In the genomic region with DNA sequence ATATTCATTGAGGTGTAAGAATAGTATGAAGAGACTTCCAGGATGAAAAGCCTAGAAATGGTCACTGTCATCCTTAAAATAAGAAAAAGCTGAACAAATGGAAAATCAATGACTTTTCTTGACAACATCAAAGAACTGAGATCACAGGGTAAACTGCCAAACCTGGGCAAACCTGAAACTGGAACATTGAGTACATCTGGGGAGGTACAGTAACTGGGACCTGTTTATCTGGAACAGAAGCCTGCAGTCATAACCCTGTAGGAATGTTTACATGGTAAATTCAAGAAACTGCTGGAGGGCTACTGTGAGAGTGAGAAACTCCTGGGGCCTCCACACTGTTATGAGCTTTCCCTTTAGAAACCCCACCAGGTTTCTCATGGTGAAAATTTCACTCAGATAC, we compare ENCODE assay signal across 25 cellular contexts.
"Had no signal": no experiment of that assay in that cellular context is flagged by ENCODE, and none has a peak within 500 bp of the region (broad histone marks: within the 10 kb centered on the region; RNA-seq: fewer than 3 reads in every experiment).

No MANE protein-coding gene starts in this region.

- H3K27me3 Mint-ChIP-seq: dendritic cell treated with granulocyte-macrophage colony-stimulating factor and Interleukin-4, amounts not matched to agents 40 ng/mL and 50 ng/mL, for 4 days; effector memory CD8-positive, alpha-beta T cell had no signal

- H3K27ac ChIP-seq: colonic mucosa, coronary artery, dorsolateral prefrontal cortex, epithelial cell of prostate, esophagus muscularis mucosa, esophagus squamous epithelium, foreskin keratinocyte, gastrocnemius medialis, gastroesophageal sphincter, heart left ventricle, heart right ventricle had no signal

- H3K4me3 ChIP-seq: colonic mucosa, coronary artery, dorsolateral prefrontal cortex, esophagus muscularis mucosa, esophagus squamous epithelium, gastrocnemius medialis, gastroesophageal sphincter, heart left ventricle, heart right ventricle had no signal

- H3K27ac Mint-ChIP-seq: dendritic cell treated with granulocyte-macrophage colony-stimulating factor and Interleukin-4, amounts not matched to agents 40 ng/mL and 50 ng/mL, for 4 days; effector memory CD8-positive, alpha-beta T cell; endodermal cell had no signal

- H3K4me1 ChIP-seq: colonic mucosa, esophagus muscularis mucosa, esophagus squamous epithelium, foreskin keratinocyte, gastrocnemius medialis, gastroesophageal sphincter, heart left ventricle, heart right ventricle had no signal

- H3K36me3 ChIP-seq: colonic mucosa, esophagus muscularis mucosa, esophagus squamous epithelium, gastrocnemius medialis, gastroesophageal sphincter, heart left ventricle, heart right ventricle had no signal

- H3K27me3 ChIP-seq: colonic mucosa, dorsolateral prefrontal cortex, esophagus muscularis mucosa, esophagus squamous epithelium, foreskin keratinocyte, gastrocnemius medialis, gastroesophageal sphincter, heart right ventricle had no signal

- ATAC-seq: effector memory CD8-positive, alpha-beta T cell; esophagus mucosa; foreskin keratinocyte; gastrocnemius medialis; gastroesophageal sphincter; heart left ventricle; heart right ventricle had no signal

- H3K4me3 Mint-ChIP-seq: dendritic cell treated with granulocyte-macrophage colony-stimulating factor and Interleukin-4, amounts not matched to agents 40 ng/mL and 50 ng/mL, for 4 days; effector memory CD8-positive, alpha-beta T cell; endodermal cell had no signal

- H3K9me3 Mint-ChIP-seq: dendritic cell treated with granulocyte-macrophage colony-stimulating factor and Interleukin-4, amounts not matched to agents 40 ng/mL and 50 ng/mL, for 4 days had no signal

- H3K9me3 ChIP-seq: colonic mucosa, esophagus muscularis mucosa, esophagus squamous epithelium, gastrocnemius medialis had no signal

- DNase-seq: colonic mucosa; cortex of kidney; dermis blood vessel endothelial cell; dorsolateral prefrontal cortex; effector CD4-positive, alpha-beta T cell; effector CD8-positive, alpha-beta T cell; effector memory CD4-positive, alpha-beta T cell; effector memory CD8-positive, alpha-beta T cell; endodermal cell; erythroblast; esophagus squamous epithelium; foreskin fibroblast; foreskin keratinocyte; foreskin melanocyte; gastrocnemius medialis; glutamatergic neuron; head of caudate nucleus; heart left ventricle; heart right ventricle had no signal
